In genomic region chr3:191889781-191890180, GRCh38 we compare ENCODE assay signal across 21 cellular contexts.
"Had no signal": no experiment of that assay in that cellular context is flagged by ENCODE, and none has a peak within 500 bp of the region (broad histone marks: within the 10 kb centered on the region; RNA-seq: fewer than 3 reads in every experiment).

No MANE protein-coding gene starts in this region.

- H3K27me3 ChIP-seq: breast epithelium, heart right ventricle, neural progenitor cell, ovary, testis, upper lobe of left lung had no signal

- H3K9me3 ChIP-seq: breast epithelium, heart right ventricle, left ventricle myocardium inferior, ovary, testis, upper lobe of left lung had no signal

- H3K27ac Mint-ChIP-seq: activated naive CD4-positive, alpha-beta T cell treated with anti-CD3 and anti-CD28 coated beads, Interleukin-2, amount 10 ng/mL, durations not matched to agents 7 days and 5 days; naive thymus-derived CD4-positive, alpha-beta T cell; neural progenitor cell; stimulated activated memory B cell treated with anti-CD40 and anti-IgM and Interleukin-4, amounts not matched to agents 10 μg/mL and 1 μg/mL and 100 μg/mL, for 72 hours had no signal

- H3K4me1 Mint-ChIP-seq: activated naive CD4-positive, alpha-beta T cell treated with anti-CD3 and anti-CD28 coated beads, Interleukin-2, amount 10 ng/mL, durations not matched to agents 7 days and 5 days; naive thymus-derived CD4-positive, alpha-beta T cell; stimulated activated memory B cell treated with anti-CD40 and anti-IgM and Interleukin-4, amounts not matched to agents 10 μg/mL and 1 μg/mL and 100 μg/mL, for 72 hours had no signal

- ATAC-seq: esophagus mucosa; heart right ventricle; naive thymus-derived CD4-positive, alpha-beta T cell; sciatic nerve; stimulated activated memory B cell treated with anti-CD40 and anti-IgM and Interleukin-4, amounts not matched to agents 10 μg/mL and 1 μg/mL and 100 μg/mL, for 72 hours had no signal

- H3K27me3 Mint-ChIP-seq: activated naive CD4-positive, alpha-beta T cell treated with anti-CD3 and anti-CD28 coated beads, Interleukin-2, amount 10 ng/mL, durations not matched to agents 7 days and 5 days; naive thymus-derived CD4-positive, alpha-beta T cell; stimulated activated memory B cell treated with anti-CD40 and anti-IgM and Interleukin-4, amounts not matched to agents 10 μg/mL and 1 μg/mL and 100 μg/mL, for 72 hours had no signal

- DNase-seq: activated CD4-positive, CD25-positive, alpha-beta regulatory T cell treated with anti-CD3 and anti-CD28 coated beads, Interleukin-2, amount 50 U/mL, for 72 hours; activated CD8-positive, alpha-beta memory T cell treated with anti-CD3 and anti-CD28 coated beads for 24 hours; activated CD8-positive, alpha-beta memory T cell treated with anti-CD3 and anti-CD28 coated beads, Interleukin-2, amount 50 U/mL, for 48 hours; activated effector memory CD4-positive, alpha-beta T cell treated with Interleukin-2 at 50 U/mL for 16 hours; activated naive CD4-positive, alpha-beta T cell treated with anti-CD3 and anti-CD28 coated beads, Interleukin-2, amount 10 ng/mL, durations not matched to agents 7 days and 5 days; activated T-cell treated with anti-CD3 and anti-CD28 coated beads, Interleukin-2, amount 50 U/mL, for 48 hours; aorta; heart right ventricle; left ventricle myocardium inferior; mammary epithelial cell; naive thymus-derived CD4-positive, alpha-beta T cell; ovary; stimulated activated CD4-positive, alpha-beta T cell treated with anti-CD3 and anti-CD28 coated beads, Interleukin-4, amount 100 ng/mL, for 24 hours; testis; upper lobe of left lung had no signal

- H3K4me3 ChIP-seq: breast epithelium, coronary artery, heart right ventricle, left ventricle myocardium inferior, neural progenitor cell, ovary, testis, upper lobe of left lung had no signal

- H3K4me1 ChIP-seq: breast epithelium, testis, upper lobe of left lung had no signal

- H3K27ac ChIP-seq: breast epithelium, coronary artery, heart right ventricle, neural progenitor cell, ovary, testis, upper lobe of left lung had no signal

- H3K36me3 Mint-ChIP-seq: activated naive CD4-positive, alpha-beta T cell treated with anti-CD3 and anti-CD28 coated beads, Interleukin-2, amount 10 ng/mL, durations not matched to agents 7 days and 5 days; naive thymus-derived CD4-positive, alpha-beta T cell; neural progenitor cell; stimulated activated memory B cell treated with anti-CD40 and anti-IgM and Interleukin-4, amounts not matched to agents 10 μg/mL and 1 μg/mL and 100 μg/mL, for 72 hours had no signal

- H3K9me3 Mint-ChIP-seq: stimulated activated memory B cell treated with anti-CD40 and anti-IgM and Interleukin-4, amounts not matched to agents 10 μg/mL and 1 μg/mL and 100 μg/mL, for 72 hours had no signal

- H3K36me3 ChIP-seq: breast epithelium, heart right ventricle, left ventricle myocardium inferior, neural progenitor cell, ovary, upper lobe of left lung had no signal

- H3K9ac ChIP-seq: neural progenitor cell had no signal

- H3K4me3 Mint-ChIP-seq: activated naive CD4-positive, alpha-beta T cell treated with anti-CD3 and anti-CD28 coated beads, Interleukin-2, amount 10 ng/mL, durations not matched to agents 7 days and 5 days; naive thymus-derived CD4-positive, alpha-beta T cell; neural progenitor cell; stimulated activated memory B cell treated with anti-CD40 and anti-IgM and Interleukin-4, amounts not matched to agents 10 μg/mL and 1 μg/mL and 100 μg/mL, for 72 hours had no signal

- H3K4me2 ChIP-seq: neural progenitor cell had no signal
